ENCODE assay signal across 35 cellular contexts in the genomic region with DNA sequence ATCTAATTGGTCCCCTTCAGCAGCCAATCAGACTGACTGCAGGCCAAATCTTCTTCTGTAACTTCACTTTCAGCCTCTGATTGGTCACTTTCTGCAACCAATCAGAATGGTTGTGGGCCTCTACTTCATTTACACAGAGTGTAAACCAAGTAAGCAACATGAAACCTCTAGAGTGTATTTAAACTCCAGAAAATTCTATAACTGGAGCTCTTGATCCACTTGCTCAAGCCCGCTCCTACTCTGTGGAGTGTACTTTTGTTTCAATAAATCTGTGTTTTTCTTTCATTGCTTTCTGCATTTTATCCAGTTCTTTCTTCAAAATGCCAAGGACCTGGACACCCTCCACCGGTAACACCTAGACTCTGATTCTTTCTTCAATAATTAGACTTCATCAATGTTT.
"Had no signal": no experiment of that assay in that cellular context is flagged by ENCODE, and none has a peak within 500 bp of the region (broad histone marks: within the 10 kb centered on the region; RNA-seq: fewer than 3 reads in every experiment).

No MANE protein-coding gene starts in this region.

- H3K4me3 ChIP-seq: MG63 had no signal

- H3K27ac ChIP-seq: KMS-11 had no signal

- H3K36me3 ChIP-seq: MG63 had no signal

- H3K9ac ChIP-seq: KMS-11 had no signal

- H3K4me2 ChIP-seq: KMS-11 had no signal

- H3K27me3 ChIP-seq: MG63 had no signal

- DNase-seq: Karpas-422, Kasumi-1, KG1, MG63, MM.1S, MV-4-11, NCI-H1048, NCI-H1092, NCI-H1092 treated with DMSO at 0.1 percent for 48 hours, NCI-H1105, NCI-H1105 treated with DMSO at 0.1 percent for 48 hours, NCI-H1417, NCI-H1417 treated with DMSO at 0.1 percent for 48 hours, NCI-H1436, NCI-H1436 treated with DMSO at 0.1 percent for 48 hours, NCI-H146, NCI-H1694, NCI-H1694 treated with DMSO at 0.1 percent for 48 hours, NCI-H187, NCI-H187 treated with DMSO at 0.1 percent for 48 hours, NCI-H1930, NCI-H2029, NCI-H2029 treated with DMSO at 0.1 percent for 48 hours, NCI-H2081, NCI-H2081 treated with DMSO at 0.1 percent for 48 hours, NCI-H2107, NCI-H2171, NCI-H2171 treated with DMSO at 0.1 percent for 48 hours, NCI-H2227 treated with DMSO at 0.1 percent for 48 hours, NCI-H226, NCI-H345, NCI-H446, NCI-H446 treated with DMSO at 0.1 percent for 48 hours, NCI-H510A had no signal

- H3K9me3 ChIP-seq: MG63 had no signal
